In the genomic region with DNA sequence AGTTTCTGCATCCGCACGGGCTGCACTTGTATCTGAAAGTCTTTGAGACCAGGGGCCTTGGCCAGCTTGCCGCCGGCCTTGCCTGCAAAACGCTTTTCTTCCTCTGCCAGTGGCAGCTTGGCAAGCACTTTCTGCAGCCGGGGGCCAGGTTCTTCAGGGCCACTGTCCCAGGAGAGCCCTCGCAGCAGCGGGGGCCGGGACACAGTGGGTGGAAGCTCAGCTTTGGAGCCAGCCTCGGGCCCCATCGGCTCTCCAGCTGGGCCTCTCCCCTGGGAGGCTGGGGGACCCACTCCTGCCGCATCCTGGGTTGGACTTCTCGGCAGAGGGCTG, we compare ENCODE assay signal across 21 cellular contexts. TPM values are rescaled to one million over a fixed set of nuclear protein-coding genes. Genes with fewer than 3 reads are reported as not detected.
DNase-seq lines count a peak whose midpoint lies in the region; ATAC-seq and TF ChIP-seq lines count a peak whose summit lies in the region.
"Had no signal": no experiment of that assay in that cellular context is flagged by ENCODE, and none has a peak within 500 bp of the region (broad histone marks: within the 10 kb centered on the region; RNA-seq: fewer than 3 reads in every experiment).

No MANE protein-coding gene starts in this region.

- no peaks in the 10 kb centered on the region for H3K27me3 ChIP-seq in adipocyte (replicated peaks; ENCODE audit: control insufficient read depth, insufficient read depth, low read length)
- no peaks in the 10 kb centered on the region for H3K27me3 ChIP-seq in endodermal cell (ENCODE audit: control insufficient read depth, insufficient read depth, low read length, poor library complexity, severe bottlenecking)
- no peaks in the 10 kb centered on the region for H3K27me3 ChIP-seq in transverse colon
- H3K27me3 ChIP-seq: thyroid gland had no signal

- H3K36me3 Mint-ChIP-seq in endodermal cell (ENCODE audit: low read depth): no peaks in the 10 kb centered on the region
- H3K36me3 Mint-ChIP-seq: activated naive CD4-positive, alpha-beta T cell treated with anti-CD3 and anti-CD28 coated beads, Interleukin-2, amount 10 ng/mL, durations not matched to agents 7 days and 5 days had no signal

- H3K27me3 Mint-ChIP-seq in endodermal cell (ENCODE audit: insufficient read depth): no peaks in the 10 kb centered on the region

- H3K9me3 Mint-ChIP-seq in endodermal cell: no peaks in the 10 kb centered on the region
- H3K9me3 Mint-ChIP-seq: activated naive CD4-positive, alpha-beta T cell treated with anti-CD3 and anti-CD28 coated beads, Interleukin-2, amount 10 ng/mL, durations not matched to agents 7 days and 5 days; neural crest cell had no signal

- no peak overlapping the region for H3K4me3 Mint-ChIP-seq in endodermal cell
- H3K4me3 Mint-ChIP-seq: activated naive CD4-positive, alpha-beta T cell treated with anti-CD3 and anti-CD28 coated beads, Interleukin-2, amount 10 ng/mL, durations not matched to agents 7 days and 5 days; neural crest cell had no signal

- H3K4me3 ChIP-seq in adipocyte (ENCODE audit: low read length) (no peak overlapping the region), endodermal cell (ENCODE audit: low read length) (no peak overlapping the region), transverse colon (no peak overlapping the region)
- H3K4me3 ChIP-seq: thyroid gland had no signal

- H3K27ac Mint-ChIP-seq in endodermal cell: no peak overlapping the region
- H3K27ac Mint-ChIP-seq: activated naive CD4-positive, alpha-beta T cell treated with anti-CD3 and anti-CD28 coated beads, Interleukin-2, amount 10 ng/mL, durations not matched to agents 7 days and 5 days had no signal

- H3K4me1 Mint-ChIP-seq in endodermal cell: peaks cover 5% of the 10 kb centered on the region

- H3K9me3 ChIP-seq in adipocyte (ENCODE audit: control insufficient read depth, low read length) (no peaks in the 10 kb centered on the region), endodermal cell (ENCODE audit: control insufficient read depth, low read length) (no peaks in the 10 kb centered on the region), transverse colon (no peaks in the 10 kb centered on the region)
- H3K9me3 ChIP-seq: thyroid gland had no signal

- no peak for TF ChIP-seq CTCF in endodermal cell (conservative IDR thresholded peaks at IDR 0.05)
- TF ChIP-seq CTCF in transverse colon (IDR thresholded peaks at IDR 0.05): no peak

- peak overlapping the region; percentile 35 for H3K9ac ChIP-seq in adipocyte (ENCODE audit: low read length)
- H3K9ac ChIP-seq in endodermal cell (ENCODE audit: extremely low read depth, low read length, poor library complexity, severe bottlenecking): no peak overlapping the region

- no peak for TF ChIP-seq EP300 in transverse colon (IDR thresholded peaks at IDR 0.05; ENCODE audit: low read depth)

- TF ChIP-seq POLR2A in transverse colon (IDR thresholded peaks at IDR 0.05): no peak

- H3K36me3 ChIP-seq in adipocyte (ENCODE audit: control insufficient read depth, insufficient read depth, low read length, severe bottlenecking) (peaks cover 67% of the 10 kb centered on the region), endodermal cell (ENCODE audit: control insufficient read depth, insufficient read depth, low read length) (no peaks in the 10 kb centered on the region), transverse colon (no peaks in the 10 kb centered on the region)
- H3K36me3 ChIP-seq: thyroid gland had no signal

- in situ Hi-C loops in transverse colon (cut with MboI; ENCODE audit: low pct_ligation_motif_present in 1 of 4, low pct_unique_long_range_greater_than_20kb in 1 of 4, low sequenced_read_pairs in 3 of 4): no loop called here

- DNase-seq in adipocyte (ENCODE audit: low read depth): no peak
- peak; percentile 42 for DNase-seq in endodermal cell
- DNase-seq in posterior cingulate gyrus: peak in 6 of 10 donors; percentile 25 to 88 (median 46)
- no peak for DNase-seq in transverse colon
- DNase-seq in activated effector memory CD4-positive, alpha-beta T cell treated with Interleukin-2 at 50 U/mL for 16 hours: no peak
- no peak for DNase-seq in NK-92 (lab: John Stamatoyannopoulos, UW; ENCODE audit: unreplicated experiment)
- DNase-seq: activated naive CD4-positive, alpha-beta T cell treated with anti-CD3 and anti-CD28 coated beads, Interleukin-2, amount 10 ng/mL, durations not matched to agents 7 days and 5 days; activated T-cell treated with anti-CD3 and anti-CD28 coated beads, Interleukin-2, amount 50 U/mL, for 1 hour; AML-193; cortex of kidney; Karpas-422; mesendoderm; NCI-H1092 treated with DMSO at 0.1 percent for 48 hours; retina; T-helper 1 cell; thyroid gland had no signal

- peaks cover 21% of the 10 kb centered on the region for H3K4me1 ChIP-seq in adipocyte (ENCODE audit: control insufficient read depth, insufficient read depth, low read length)
- no peaks in the 10 kb centered on the region for H3K4me1 ChIP-seq in endodermal cell (ENCODE audit: control insufficient read depth, insufficient read depth, low read length)
- peaks cover 3 to 32% (median 10%) of the 10 kb centered on the region in 4 donors for H3K4me1 ChIP-seq in transverse colon

- ATAC-seq in HG03196 (IDR thresholded peaks at IDR 0.05; ENCODE audit: unreplicated experiment): no peak

- H3K27ac ChIP-seq in endodermal cell (ENCODE audit: low read depth, low read length) (no peak overlapping the region), transverse colon (peak overlapping the region; percentile 50 to 81 (median 62))
- H3K27ac ChIP-seq: thyroid gland had no signal

- intact Hi-C loops in posterior cingulate gyrus (cut with DNase I): loop anchor here (2.0 kb wide), 1 partner anchor 109 kb away; no protein-coding TSS in a partner anchor
- intact Hi-C loops in transverse colon (cut with DNase I; ENCODE audit: low total_unique reads): no loop called here

- 91 to 100% methylated on average over 4 to 13 of the region's 13 CpGs for WGBS in endodermal cell (ENCODE audit: insufficient coverage in 1 of 2, insufficient read length in 1 of 2), 2 experiments
- 82% methylated on average over 6 of the region's 13 CpGs; no CpG with 5 or more reads in 1 of the 2 donors for WGBS in transverse colon (ENCODE audit: low coverage in 1 of 2), 2 donors

RNA-seq across cellular contexts. Expression of a gene that starts 57.5 kb away (rescaled TPM):
- total RNA-seq in endodermal cell (not detected), transverse colon (10 to 100 TPM in 3 of 4 donors, 1 to 10 TPM in 1; 8.2 to 41.6 (median 31.7) TPM)
- polyA plus RNA-seq in endodermal cell (2013, experiment 1 of 2): not detected
- polyA plus RNA-seq in endodermal cell (2013, experiment 2 of 2): not detected
- total RNA-seq: fibroblast of villous mesenchyme, NCI-H460 had no signal
- polyA plus RNA-seq: keratinocyte had no signal

Comparison
In these comparisons a context has a peak if more than half of its experiments do, and no peak if none do; other contexts are left out.
1. DNase-seq: peak in endodermal cell (single experiment) and posterior cingulate gyrus (6 of 10); none in adipocyte (single experiment), transverse colon (single experiment), activated effector memory CD4-positive, alpha-beta T cell treated with Interleukin-2 at 50 U/mL for 16 hours (single experiment) and NK-92 (single experiment).
2. RNA of a gene that starts 57.5 kb away (total RNA-seq): 8.2 to 41.6 TPM in transverse colon; not detected in endodermal cell; every median in the first group is over 4 times any median in the second.